8 cellular contexts compared by ENCODE assay signal in genomic region chr9:33167949-33168535, GRCh38. TPM values are rescaled to one million over a fixed set of nuclear protein-coding genes. Genes with fewer than 3 reads are reported as not detected.
DNase-seq lines count a peak whose midpoint lies in the region; ATAC-seq and TF ChIP-seq lines count a peak whose summit lies in the region.

No MANE protein-coding gene starts in this region.

- H3K4me1 ChIP-seq in right lobe of liver (peaks cover 0 to 47% (median 16%) of the 10 kb centered on the region in 4 donors), upper lobe of left lung (peaks cover 34 to 49% (median 45%) of the 10 kb centered on the region in 4 donors)

- H3K9me3 ChIP-seq in KOPT-K1 (ENCODE audit: insufficient read depth, low read length, poor library complexity, severe bottlenecking) (no peaks in the 10 kb centered on the region), right lobe of liver (no peaks in the 10 kb centered on the region), upper lobe of left lung (no peaks in the 10 kb centered on the region)

- 45% methylated on average over 7 of the region's 9 CpGs for WGBS in right lobe of liver (ENCODE audit: insufficient coverage, low coverage, low lambda C conversion rate, missing lambda C conversion rate)
- 28 to 34% methylated on average over 3 to 8 of the region's 9 CpGs for WGBS in upper lobe of left lung, 2 donors

- TF ChIP-seq EP300 in upper lobe of left lung (IDR thresholded peaks at IDR 0.05), result no peak

- intact Hi-C loops in right lobe of liver (cut with DNase I), result loop anchor here in 1 of 2 donors (10.0 kb wide), 1 partner anchor 83 kb away; no protein-coding TSS in a partner anchor

- ATAC-seq in right lobe of liver (no peak), upper lobe of left lung (ENCODE audit: low FRiP score in 2 of 2) (no peak), GM21529 (IDR thresholded peaks at IDR 0.05; ENCODE audit: unreplicated experiment) (no peak), HG02885 (IDR thresholded peaks at IDR 0.05; ENCODE audit: poor library complexity, unreplicated experiment) (no peak)

- no peaks in the 10 kb centered on the region for H3K36me3 ChIP-seq in KOPT-K1 (ENCODE audit: insufficient read depth, low read length)
- no peaks in the 10 kb centered on the region for H3K36me3 ChIP-seq in right lobe of liver
- no peaks in the 10 kb centered on the region for H3K36me3 ChIP-seq in upper lobe of left lung

- H3K27ac ChIP-seq in KOPT-K1 (ENCODE audit: low read depth, low read length, poor library complexity, severe bottlenecking), result peak overlapping the region; percentile 77
- H3K27ac ChIP-seq in angular gyrus (ENCODE audit: low read depth, low read length), result peak overlapping the region; percentile 79
- peak overlapping the region; percentile 63 to 99 (median 91) for H3K27ac ChIP-seq in right lobe of liver
- H3K27ac ChIP-seq in upper lobe of left lung, result peak overlapping the region; percentile 97 to 99 (median 98)

- H3K27me3 ChIP-seq in right lobe of liver, result no peaks in the 10 kb centered on the region
- H3K27me3 ChIP-seq in upper lobe of left lung, result no peaks in the 10 kb centered on the region

- peak; percentile 57 for DNase-seq in GM12865 (ENCODE audit: low read depth)
- DNase-seq in right lobe of liver, result no peak
- DNase-seq in upper lobe of left lung, result peak in 1 of 2 donors; percentile 55
- no peak for DNase-seq in COLO668 (lab: John Stamatoyannopoulos, UW; ENCODE audit: unreplicated experiment)

- TF ChIP-seq CTCF in GM12865 (IDR thresholded peaks at IDR 0.05; ENCODE audit: insufficient read depth, low read depth, low read length, missing control alignments), result no peak
- no peak for TF ChIP-seq CTCF in right lobe of liver (IDR thresholded peaks at IDR 0.05)
- TF ChIP-seq CTCF in upper lobe of left lung (IDR thresholded peaks at IDR 0.05), result peak in 1 of 6 experiments; percentile 1

- H3K4me3 ChIP-seq in GM12865 (ENCODE audit: low read depth, low read length) (peak overlapping the region; percentile 75), right lobe of liver (peak overlapping the region; percentile 52 to 95 (median 88)), upper lobe of left lung (peak overlapping the region; percentile 20 to 92 (median 73))

- TF ChIP-seq POLR2A in right lobe of liver (IDR thresholded peaks at IDR 0.05) (no peak), upper lobe of left lung (IDR thresholded peaks at IDR 0.05) (no peak)

RNA-seq across cellular contexts. Expression of gene B4GALT1, which starts 0.9 kb away (rescaled TPM):
- total RNA-seq in right lobe of liver (100 to 1,000 TPM in 1 of 6 experiments, 10 to 100 TPM in 5; 48.5 to 145 (median 79.5) TPM), upper lobe of left lung (10 to 100 TPM; 26.2 to 83.3 (median 70.8) TPM)
